26 cellular contexts compared by ENCODE assay signal in genomic region chr1:226541231-226541630, GRCh38. TPM values are rescaled to one million over a fixed set of nuclear protein-coding genes. Genes with fewer than 3 reads are reported as not detected.
"Had no signal": no experiment of that assay in that cellular context is flagged by ENCODE, and none has a peak within 500 bp of the region (broad histone marks: within the 10 kb centered on the region; RNA-seq: fewer than 3 reads in every experiment).

No MANE protein-coding gene starts in this region.

- H3K4me1 ChIP-seq: foreskin keratinocyte, parathyroid adenoma had no signal

- H3K4me3 ChIP-seq: colonic mucosa, esophagus muscularis mucosa, heart right ventricle, lung, right atrium auricular region, sigmoid colon, skin epidermis, spleen, testis, tibial artery had no signal

- H3K9ac ChIP-seq: parathyroid adenoma had no signal

- H3K27ac ChIP-seq: epithelial cell of prostate, esophagus muscularis mucosa, foreskin keratinocyte, neutrophil, parathyroid adenoma, skin epidermis, spleen, testis, tibial artery had no signal

- ATAC-seq: foreskin keratinocyte; heart right ventricle; natural killer cell treated with Interleukin-12 subunit alpha and Interleukin-12 subunit beta and Interleukin-15 and Interleukin-18, amount 100 ng/mL, for 72 hours; stimulated activated memory B cell treated with anti-CD40 and anti-IgM and Interleukin-4, amounts not matched to agents 10 μg/mL and 1 μg/mL and 100 μg/mL, for 72 hours; stimulated activated naive CD8-positive, alpha-beta T cell treated with anti-CD3 and anti-CD28 coated beads, Interleukin-15, Interleukin-2, amounts not matched to agents 100 U/mL and 50 U/mL, for 24 hours had no signal

- H3K27me3 ChIP-seq: colonic mucosa, esophagus muscularis mucosa, heart right ventricle, right atrium auricular region, sigmoid colon, testis, tibial artery had no signal

- DNase-seq: effector CD8-positive, alpha-beta T cell; endodermal cell; foreskin keratinocyte; glutamatergic neuron; hippocampal formation; islet precursor cell; naive B cell; spleen; stimulated activated CD4-positive, alpha-beta T cell treated with anti-CD3 and anti-CD28 coated beads, Interleukin-4, amount 100 ng/mL, for 4 hours; stimulated activated naive CD8-positive, alpha-beta T cell treated with anti-CD3 and anti-CD28 coated beads, Interleukin-15, Interleukin-2, amounts not matched to agents 100 U/mL and 50 U/mL, for 24 hours had no signal

- H3K9me3 ChIP-seq: colonic mucosa, esophagus muscularis mucosa, heart right ventricle, neutrophil, right atrium auricular region, sigmoid colon, spleen, testis, tibial artery had no signal

- H3K36me3 ChIP-seq: colonic mucosa, esophagus muscularis mucosa, heart right ventricle, neutrophil, right atrium auricular region, sigmoid colon, spleen, tibial artery had no signal

RNA-seq across cellular contexts. Expression of gene STUM, which starts 7.3 kb away (rescaled TPM):
- total RNA-seq: fibroblast of lung; foreskin keratinocyte; mononuclear cell; natural killer cell treated with Interleukin-12 subunit alpha and Interleukin-12 subunit beta and Interleukin-15 and Interleukin-18, amount 100 ng/mL, for 72 hours had no signal
- polyA plus RNA-seq: foreskin keratinocyte had no signal
